Comparison of ENCODE assay signal across 33 cellular contexts in the genomic region with DNA sequence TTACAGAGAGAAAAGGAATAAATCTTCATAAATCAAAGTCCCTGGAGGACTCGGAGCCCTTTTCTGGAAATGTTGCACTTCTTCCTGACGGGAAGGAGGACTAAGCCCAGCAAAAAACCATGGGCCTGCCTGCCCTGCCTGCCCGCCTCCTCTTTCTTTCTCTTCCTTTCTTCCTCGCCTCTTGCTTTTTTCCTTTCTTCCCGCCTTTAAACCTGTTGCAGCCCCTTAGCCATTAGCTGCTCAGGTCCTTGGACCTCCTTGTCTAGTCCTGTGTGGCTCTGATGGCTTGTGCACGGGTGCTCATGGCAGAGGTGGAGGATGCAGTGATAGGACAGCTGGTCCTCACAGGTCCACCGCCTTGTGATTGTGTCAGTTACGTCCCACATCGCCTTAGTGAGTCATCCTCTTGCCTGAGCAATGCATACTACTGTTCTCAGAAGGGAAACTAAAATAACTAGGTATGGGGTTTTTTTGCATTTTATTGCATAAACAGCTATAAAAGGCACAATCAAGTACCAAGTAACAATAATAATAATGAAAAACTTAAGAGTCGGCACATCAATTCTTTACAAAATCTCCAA. TPM values are rescaled to one million over a fixed set of nuclear protein-coding genes. Genes with fewer than 3 reads are reported as not detected.
DNase-seq lines count a peak whose midpoint lies in the region; ATAC-seq lines count a peak whose summit lies in the region.
"Had no signal": no experiment of that assay in that cellular context is flagged by ENCODE, and none has a peak within 500 bp of the region (broad histone marks: within the 10 kb centered on the region; RNA-seq: fewer than 3 reads in every experiment).

No MANE protein-coding gene starts in this region.

- H2BK15ac ChIP-seq in mesenchymal stem cell (ENCODE audit: low read depth, poor library complexity, severe bottlenecking): no peak overlapping the region

- no peaks in the 10 kb centered on the region for H3K36me3 ChIP-seq in mesenchymal stem cell (ENCODE audit: control insufficient read depth in 1 of 2, insufficient read depth in 2 of 2, low read depth in 1 of 2, low read length in 2 of 2)
- H3K36me3 ChIP-seq: BLaER1 had no signal

- peaks cover 45 to 52% of the 10 kb centered on the region in 2 experiments for H3K27me3 ChIP-seq in mesenchymal stem cell (ENCODE audit: control insufficient read depth in 1 of 2, insufficient read depth in 1 of 2, low read length in 2 of 2)

- DNase-seq in stimulated activated CD4-positive, alpha-beta T cell treated with anti-CD3 and anti-CD28 coated beads, Interleukin-15, amount 100 ng/mL, for 24 hours: peak; percentile 7
- no peak for DNase-seq in stimulated activated CD4-positive, alpha-beta T cell treated with anti-CD3 and anti-CD28 coated beads, Interleukin-4, amount 100 ng/mL, for 1 hour
- DNase-seq in RPMI7951 (ENCODE audit: low read depth) (peak; percentile 5), mesenchymal stem cell (no peak), AML-193 (lab: John Stamatoyannopoulos, UW) (no peak), HuH-7 (ENCODE audit: low spot score) (no peak)
- DNase-seq: activated CD4-positive, CD25-positive, alpha-beta regulatory T cell treated with anti-CD3 and anti-CD28 coated beads, Interleukin-2, amount 50 U/mL, for 72 hours; activated CD8-positive, alpha-beta memory T cell treated with anti-CD3 and anti-CD28 coated beads for 24 hours; activated gamma-delta T cell treated with Interleukin-2 at 50 U/mL for 16 hours; activated T-cell treated with anti-CD3 and anti-CD28 coated beads, Interleukin-2, amount 50 U/mL, for 1 hour; central memory CD4-positive, alpha-beta T cell; islet precursor cell; KBM-7; midbrain; naive thymus-derived CD4-positive, alpha-beta T cell; NCI-H1092; NCI-H187; NCI-H2171 treated with DMSO at 0.1 percent for 48 hours; NCI-H524; RPMI8226; SK-N-SH; stimulated activated CD8-positive, alpha-beta memory T cell treated with anti-CD3 and anti-CD28 coated beads, Interleukin-4, amount 100 ng/mL, for 48 hours; T-helper 17 cell had no signal

- no peaks in the 10 kb centered on the region for H3K4me1 ChIP-seq in mesenchymal stem cell (ENCODE audit: control insufficient read depth, insufficient read depth, low read depth, low read length)
- H3K4me1 ChIP-seq: BLaER1 had no signal

- H2BK12ac ChIP-seq in mesenchymal stem cell (ENCODE audit: low read length in 2 of 2): no peak overlapping the region

- WGBS in mesenchymal stem cell: 60% methylated on average over 7 of the region's 10 CpGs

- no peak for ATAC-seq in HG03095 (IDR thresholded peaks at IDR 0.05; ENCODE audit: unreplicated experiment)
- ATAC-seq: naive thymus-derived CD4-positive, alpha-beta T cell; T-helper 17 cell had no signal

- H4K91ac ChIP-seq in mesenchymal stem cell (ENCODE audit: low read length): no peak overlapping the region

- H3K9ac ChIP-seq in mesenchymal stem cell (ENCODE audit: low read length): peak overlapping the region; percentile 63
- H3K9ac ChIP-seq: BLaER1, SK-N-SH had no signal

- no peak overlapping the region for H3K4me2 ChIP-seq in mesenchymal stem cell (ENCODE audit: low read length, poor library complexity, severe bottlenecking)
- H3K4me2 ChIP-seq: BLaER1, SK-N-SH had no signal

- H3K4me3 ChIP-seq in mesenchymal stem cell (ENCODE audit: insufficient read depth in 1 of 2, low read depth in 1 of 2, low read length in 2 of 2): peak overlapping the region in 1 of 2 experiments; percentile 64
- H3K4me3 ChIP-seq: BLaER1, skin epidermis had no signal

- H3K9me3 ChIP-seq in mesenchymal stem cell (ENCODE audit: control insufficient read depth, low read length): no peaks in the 10 kb centered on the region
- H3K9me3 ChIP-seq: SK-N-SH had no signal

- no peak overlapping the region for H2BK5ac ChIP-seq in mesenchymal stem cell (ENCODE audit: low read depth, low read length, poor library complexity, severe bottlenecking)

- no peak overlapping the region for H4K8ac ChIP-seq in mesenchymal stem cell (ENCODE audit: low read length)

- no peak overlapping the region for H3K4ac ChIP-seq in mesenchymal stem cell (ENCODE audit: low read depth in 1 of 2, low read length in 2 of 2)

- no peak overlapping the region for H3K27ac ChIP-seq in mesenchymal stem cell (ENCODE audit: low read length, poor library complexity, severe bottlenecking)
- H3K27ac ChIP-seq: BLaER1, skin epidermis had no signal

- H3K18ac ChIP-seq in mesenchymal stem cell (ENCODE audit: low read depth in 1 of 2, low read length in 2 of 2): no peak overlapping the region

- H3K23ac ChIP-seq in mesenchymal stem cell (ENCODE audit: low read length in 2 of 2): no peak overlapping the region

- H2AK5ac ChIP-seq in mesenchymal stem cell (ENCODE audit: low read length, severe bottlenecking): no peak overlapping the region

- no peak overlapping the region for H2AFZ ChIP-seq in mesenchymal stem cell (ENCODE audit: low read depth, low read length)

- H3K79me1 ChIP-seq in mesenchymal stem cell (replicated peaks; ENCODE audit: low read length, poor library complexity, severe bottlenecking): no peaks in the 10 kb centered on the region

- H2BK120ac ChIP-seq in mesenchymal stem cell (ENCODE audit: low read depth, low read length): no peak overlapping the region

- H3K14ac ChIP-seq in mesenchymal stem cell (ENCODE audit: low read length in 2 of 2): no peak overlapping the region

RNA-seq across cellular contexts. Expression of gene DMRT3, which starts 6.3 kb away (rescaled TPM):
- not detected in 2 replicates for total RNA-seq in RPMI7951 (2014; rRNA removed; shearing (Covaris generic))
- polyA plus RNA-seq in mesenchymal stem cell (2013, experiment 1 of 2): not detected
- not detected for polyA plus RNA-seq in mesenchymal stem cell (2013, experiment 2 of 2)
- total RNA-seq: astrocyte; fibroblast of lung; G401; H7; HT1080; liver; naive thymus-derived CD4-positive, alpha-beta T cell; osteoblast; T-helper 17 cell had no signal
- polyA plus RNA-seq: fibroblast of lung; liver; naive thymus-derived CD4-positive, alpha-beta T cell; SK-N-SH had no signal

Comparison
In these comparisons a context has a peak if more than half of its experiments do, and no peak if none do; other contexts are left out.
1. DNase-seq: peak in stimulated activated CD4-positive, alpha-beta T cell treated with anti-CD3 and anti-CD28 coated beads, Interleukin-15, amount 100 ng/mL, for 24 hours (single experiment) and RPMI7951 (single experiment); none in stimulated activated CD4-positive, alpha-beta T cell treated with anti-CD3 and anti-CD28 coated beads, Interleukin-4, amount 100 ng/mL, for 1 hour (single experiment), mesenchymal stem cell (single experiment), AML-193 (0 of 2) and HuH-7 (single experiment).